1 cellular context compared by ENCODE assay signal in the genomic region with DNA sequence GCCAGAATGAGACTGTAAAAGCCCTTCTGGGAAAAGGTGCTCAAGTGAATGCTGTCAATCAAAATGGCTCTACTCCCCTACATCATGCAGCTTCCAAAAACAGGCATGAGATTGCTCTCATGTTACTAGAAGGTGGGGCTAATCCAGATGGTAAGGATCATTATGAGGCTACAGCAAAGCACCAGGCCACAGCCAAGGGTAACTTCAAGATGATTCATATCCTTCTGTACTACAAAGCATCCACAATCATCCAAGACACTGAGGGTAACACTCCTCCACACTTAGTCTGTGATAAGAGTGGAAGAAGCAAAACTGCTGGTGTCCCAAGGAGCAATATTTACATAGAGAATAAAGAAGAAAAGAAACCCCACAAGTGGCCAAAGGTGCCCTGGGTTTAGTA.
TF ChIP-seq lines count a peak whose summit lies in the region.

No MANE protein-coding gene starts in this region.

TF ChIP-seq in GM12878, 131 proteins besides CTCF, POLR2A, EP300 and RAD21:
- peak; percentile 47; the same call in 1 of the 2 replicates for TF ChIP-seq JUNB (IDR thresholded peaks at IDR 0.05)
- TF ChIP-seq MXI1 (IDR thresholded peaks at IDR 0.05; ENCODE audit: low read depth, low read length) = no peak
- no peak for TF ChIP-seq KLF5 (IDR thresholded peaks at IDR 0.05; ENCODE audit: partially characterized antibody)
- TF ChIP-seq NRF1 (conservative IDR thresholded peaks at IDR 0.05; ENCODE audit: low read depth, low read length) = no peak
- no peak for TF ChIP-seq HSF1 (IDR thresholded peaks at IDR 0.05; ENCODE audit: low read depth, low read length)
- peak; percentile 87 for TF ChIP-seq PKNOX1 (IDR thresholded peaks at IDR 0.05)
- no peak for TF ChIP-seq ATF2 (IDR thresholded peaks at IDR 0.05; ENCODE audit: low read length)
- no peak for TF ChIP-seq ATF7 (IDR thresholded peaks at IDR 0.05; ENCODE audit: low read depth)
- TF ChIP-seq, protein P1, sequence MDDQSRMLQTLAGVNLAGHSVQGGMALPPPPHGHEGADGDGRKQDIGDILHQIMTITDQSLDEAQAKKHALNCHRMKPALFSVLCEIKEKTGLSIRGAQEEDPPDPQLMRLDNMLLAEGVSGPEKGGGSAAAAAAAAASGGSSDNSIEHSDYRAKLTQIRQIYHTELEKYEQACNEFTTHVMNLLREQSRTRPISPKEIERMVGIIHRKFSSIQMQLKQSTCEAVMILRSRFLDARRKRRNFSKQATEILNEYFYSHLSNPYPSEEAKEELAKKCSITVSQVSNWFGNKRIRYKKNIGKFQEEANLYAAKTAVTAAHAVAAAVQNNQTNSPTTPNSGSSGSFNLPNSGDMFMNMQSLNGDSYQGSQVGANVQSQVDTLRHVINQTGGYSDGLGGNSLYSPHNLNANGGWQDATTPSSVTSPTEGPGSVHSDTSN (IDR thresholded peaks at IDR 0.05; ENCODE audit: insufficient replicate concordance, low read depth, low read length) = peak; percentile 34
- no peak for TF ChIP-seq CEBPB (IDR thresholded peaks at IDR 0.05; ENCODE audit: borderline replicate concordance in 1 of 2, low read depth in 2 of 2, low read length in 2 of 2)
- no peak for TF ChIP-seq FOXM1 (IDR thresholded peaks at IDR 0.05; ENCODE audit: low read depth, low read length)
- TF ChIP-seq TCF3 (IDR thresholded peaks at IDR 0.05; ENCODE audit: borderline replicate concordance, insufficient read depth, low read depth, low read length) = no peak
- TF ChIP-seq TCF7 (IDR thresholded peaks at IDR 0.05; ENCODE audit: borderline replicate concordance) = 0 out of 2 replicates have a peak, but pooled peaks have one; percentile 23
- no peak for TF ChIP-seq GABPA (IDR thresholded peaks at IDR 0.05; ENCODE audit: low read depth)
- no peak for TF ChIP-seq POLR2AphosphoS2 (IDR thresholded peaks at IDR 0.05; ENCODE audit: low read depth, low read length)
- no peak for TF ChIP-seq BCL11A (IDR thresholded peaks at IDR 0.05; ENCODE audit: low read depth, low read length)
- no peak for TF ChIP-seq IRF5 (IDR thresholded peaks at IDR 0.05; ENCODE audit: borderline replicate concordance)
